ENCODE assay signal across 26 cellular contexts in the genomic region with DNA sequence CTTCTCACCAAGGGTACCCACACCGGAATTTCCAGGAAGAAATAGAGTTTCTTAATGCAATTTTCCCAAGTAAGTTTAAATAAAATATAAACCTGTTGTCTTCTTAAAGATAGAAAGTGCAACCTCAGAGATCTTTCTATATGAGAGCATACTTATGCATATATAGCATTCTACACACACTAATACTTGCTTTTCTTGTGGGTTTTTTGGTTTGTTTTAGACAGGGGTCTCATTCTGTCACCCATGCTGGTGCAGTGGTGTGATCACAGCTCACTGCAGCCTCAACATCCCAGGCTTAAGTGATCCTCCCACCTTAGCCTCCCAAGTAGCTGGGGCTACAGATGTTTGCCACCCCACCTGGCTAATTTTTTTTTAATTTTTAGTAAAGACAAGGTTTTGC.
"Had no signal": no experiment of that assay in that cellular context is flagged by ENCODE, and none has a peak within 500 bp of the region (broad histone marks: within the 10 kb centered on the region; RNA-seq: fewer than 3 reads in every experiment).

No MANE protein-coding gene starts in this region.

- H3K4me3 ChIP-seq: esophagus squamous epithelium, gastroesophageal sphincter, lung, neural progenitor cell, psoas muscle, spleen had no signal

- H3K27me3 ChIP-seq: esophagus squamous epithelium, gastroesophageal sphincter, neural progenitor cell, spleen had no signal

- DNase-seq: esophagus squamous epithelium; foreskin fibroblast; glutamatergic neuron; kidney; left cardiac atrium; left ventricle myocardium superior; mesenchymal stem cell; midbrain; occipital lobe; psoas muscle; retina; spleen; stimulated activated CD4-positive, alpha-beta T cell treated with anti-CD3 and anti-CD28 coated beads, Interleukin-15, amount 100 ng/mL, for 24 hours; stimulated activated CD4-positive, alpha-beta T cell treated with anti-CD3 and anti-CD28 coated beads, Interleukin-1b, Interleukin-23, amount 100 ng/mL, for 48 hours; stimulated activated CD4-positive, alpha-beta T cell treated with anti-CD3 and anti-CD28 coated beads, Interleukin-4, amount 100 ng/mL, for 24 hours; stimulated activated naive B cell treated with anti-CD40 and anti-IgM and Interleukin-4, amounts not matched to agents 10 μg/mL and 1 μg/mL and 100 μg/mL, for 72 hours had no signal

- H3K9me3 Mint-ChIP-seq: dendritic cell treated with granulocyte-macrophage colony-stimulating factor and Interleukin-4, amounts not matched to agents 40 ng/mL and 50 ng/mL, for 4 days; natural killer cell treated with Interleukin-12 subunit alpha and Interleukin-12 subunit beta and Interleukin-15 and Interleukin-18, amount 100 ng/mL, for 72 hours; stimulated activated naive B cell treated with anti-CD40 and anti-IgM and Interleukin-4, amounts not matched to agents 10 μg/mL and 1 μg/mL and 100 μg/mL, for 72 hours; type B pancreatic cell had no signal

- ATAC-seq: gastroesophageal sphincter; left cardiac atrium; left ventricle myocardium superior; sciatic nerve; stimulated activated naive B cell treated with anti-CD40 and anti-IgM and Interleukin-4, amounts not matched to agents 10 μg/mL and 1 μg/mL and 100 μg/mL, for 72 hours had no signal

- H3K27me3 Mint-ChIP-seq: dendritic cell treated with granulocyte-macrophage colony-stimulating factor and Interleukin-4, amounts not matched to agents 40 ng/mL and 50 ng/mL, for 4 days; natural killer cell treated with Interleukin-12 subunit alpha and Interleukin-12 subunit beta and Interleukin-15 and Interleukin-18, amount 100 ng/mL, for 72 hours; stimulated activated naive B cell treated with anti-CD40 and anti-IgM and Interleukin-4, amounts not matched to agents 10 μg/mL and 1 μg/mL and 100 μg/mL, for 72 hours; type B pancreatic cell had no signal

- FAIRE-seq: colon, kidney, urothelium cell line had no signal

- H3K27ac Mint-ChIP-seq: dendritic cell treated with granulocyte-macrophage colony-stimulating factor and Interleukin-4, amounts not matched to agents 40 ng/mL and 50 ng/mL, for 4 days; neural progenitor cell; stimulated activated naive B cell treated with anti-CD40 and anti-IgM and Interleukin-4, amounts not matched to agents 10 μg/mL and 1 μg/mL and 100 μg/mL, for 72 hours; type B pancreatic cell had no signal

- H3K4me2 ChIP-seq: neural progenitor cell had no signal

- H2AFZ ChIP-seq: neural progenitor cell, parathyroid adenoma had no signal

- H3K27ac ChIP-seq: esophagus squamous epithelium, gastroesophageal sphincter, neural progenitor cell, parathyroid adenoma, psoas muscle, spleen had no signal

- H3K9me3 ChIP-seq: esophagus squamous epithelium, gastroesophageal sphincter, psoas muscle, spleen had no signal

- H3K4me1 ChIP-seq: neural progenitor cell, parathyroid adenoma had no signal

- H3K4me1 Mint-ChIP-seq: neural progenitor cell had no signal

- H3K4me3 Mint-ChIP-seq: dendritic cell treated with granulocyte-macrophage colony-stimulating factor and Interleukin-4, amounts not matched to agents 40 ng/mL and 50 ng/mL, for 4 days; natural killer cell treated with Interleukin-12 subunit alpha and Interleukin-12 subunit beta and Interleukin-15 and Interleukin-18, amount 100 ng/mL, for 72 hours; neural progenitor cell; stimulated activated naive B cell treated with anti-CD40 and anti-IgM and Interleukin-4, amounts not matched to agents 10 μg/mL and 1 μg/mL and 100 μg/mL, for 72 hours; type B pancreatic cell had no signal

- H3K9ac ChIP-seq: neural progenitor cell, parathyroid adenoma had no signal
